In the genomic region with DNA sequence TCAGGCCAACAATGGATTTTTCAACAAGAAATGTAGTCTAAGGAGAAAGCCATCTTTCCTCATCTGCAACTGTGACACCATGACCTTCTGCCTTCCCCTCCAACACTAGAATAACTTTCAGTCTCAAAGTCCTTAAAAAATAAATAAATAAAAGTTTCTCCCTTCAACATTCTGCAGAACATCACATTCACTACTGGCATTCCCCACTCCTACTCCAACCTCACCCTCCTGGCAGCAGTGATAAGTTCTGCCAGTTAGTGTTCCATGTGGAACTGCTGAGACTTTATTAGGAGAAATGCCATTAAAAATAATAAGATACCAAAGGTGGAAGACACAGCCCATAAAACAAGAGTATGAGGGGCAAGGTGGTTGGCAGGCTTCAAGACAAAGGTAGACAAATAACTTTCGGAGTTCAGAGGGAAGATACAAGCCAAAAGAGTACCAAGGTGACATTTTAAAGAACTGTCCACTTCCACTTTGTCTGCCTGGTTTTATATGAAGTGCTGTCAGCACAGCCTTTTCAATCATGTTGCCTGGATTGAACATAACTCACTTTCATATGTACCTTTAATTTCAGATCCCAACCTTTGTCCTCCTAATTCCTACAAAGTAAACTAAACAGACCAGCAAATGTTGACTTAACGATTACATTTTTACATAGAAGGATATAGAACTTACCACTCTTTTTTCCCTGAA, we compare ENCODE assay signal across 17 cellular contexts. TPM values are rescaled to one million over a fixed set of nuclear protein-coding genes. Genes with fewer than 3 reads are reported as not detected.
DNase-seq lines count a peak whose midpoint lies in the region; ATAC-seq, FAIRE-seq and TF ChIP-seq lines count a peak whose summit lies in the region.
"Had no signal": no experiment of that assay in that cellular context is flagged by ENCODE, and none has a peak within 500 bp of the region (broad histone marks: within the 10 kb centered on the region; RNA-seq: fewer than 3 reads in every experiment).

No MANE protein-coding gene starts in this region.

- H3K9me3 Mint-ChIP-seq in activated CD8-positive, alpha-beta T cell treated with anti-CD3 and anti-CD28 coated beads for 36 hours, result no peaks in the 10 kb centered on the region
- no peaks in the 10 kb centered on the region for H3K9me3 Mint-ChIP-seq in activated CD8-positive, alpha-beta T cell treated with anti-CD3 and anti-CD28 coated beads, Interleukin-2, amount 10 ng/mL, durations not matched to agents 7 days and 5 days (ENCODE audit: insufficient read depth)
- no peaks in the 10 kb centered on the region for H3K9me3 Mint-ChIP-seq in CD14-positive monocyte
- H3K9me3 Mint-ChIP-seq: CD4-positive, alpha-beta memory T cell had no signal

- no peak for ATAC-seq in activated CD8-positive, alpha-beta T cell treated with anti-CD3 and anti-CD28 coated beads for 36 hours
- ATAC-seq in activated CD8-positive, alpha-beta T cell treated with anti-CD3 and anti-CD28 coated beads, Interleukin-2, amount 10 ng/mL, durations not matched to agents 7 days and 5 days, result no peak
- peak; percentile 85 for ATAC-seq in left colon
- ATAC-seq in pancreas, result peak; percentile 30 to 79 (median 48)
- no peak for ATAC-seq in HG03520 (IDR thresholded peaks at IDR 0.05; ENCODE audit: unreplicated experiment)
- ATAC-seq: PC-3 had no signal

- H3K4me3 ChIP-seq in pancreas, result no peak overlapping the region

- peaks cover 64% of the 10 kb centered on the region for H3K36me3 Mint-ChIP-seq in activated CD8-positive, alpha-beta T cell treated with anti-CD3 and anti-CD28 coated beads for 36 hours (ENCODE audit: low read depth)
- H3K36me3 Mint-ChIP-seq in activated CD8-positive, alpha-beta T cell treated with anti-CD3 and anti-CD28 coated beads, Interleukin-2, amount 10 ng/mL, durations not matched to agents 7 days and 5 days (ENCODE audit: low read depth), result peaks cover 75% of the 10 kb centered on the region
- peaks cover 53 to 63% of the 10 kb centered on the region in 2 donors for H3K36me3 Mint-ChIP-seq in CD14-positive monocyte

- FAIRE-seq in pancreas (lab: Jason Lieb, UNC), result no peak
- no peak for FAIRE-seq in D721Med (lab: Jason Lieb, UNC)
- FAIRE-seq: A204.1 had no signal

- H3K27ac Mint-ChIP-seq in activated CD8-positive, alpha-beta T cell treated with anti-CD3 and anti-CD28 coated beads for 36 hours, result no peak overlapping the region
- no peak overlapping the region for H3K27ac Mint-ChIP-seq in activated CD8-positive, alpha-beta T cell treated with anti-CD3 and anti-CD28 coated beads, Interleukin-2, amount 10 ng/mL, durations not matched to agents 7 days and 5 days
- H3K27ac Mint-ChIP-seq in CD14-positive monocyte, result peak overlapping the region in 6 of 7 donors; percentile 19 to 76 (median 50)

- peak overlapping the region; percentile 24 for H3K4me3 Mint-ChIP-seq in activated CD8-positive, alpha-beta T cell treated with anti-CD3 and anti-CD28 coated beads for 36 hours
- H3K4me3 Mint-ChIP-seq in activated CD8-positive, alpha-beta T cell treated with anti-CD3 and anti-CD28 coated beads, Interleukin-2, amount 10 ng/mL, durations not matched to agents 7 days and 5 days, result no peak overlapping the region
- H3K4me3 Mint-ChIP-seq in CD14-positive monocyte, result no peak overlapping the region
- H3K4me3 Mint-ChIP-seq: CD4-positive, alpha-beta memory T cell had no signal

- CTCF ChIA-PET in activated CD8-positive, alpha-beta T cell treated with anti-CD3 and anti-CD28 coated beads for 36 hours (lab: Charles Lee), result no interaction called here
- CTCF ChIA-PET in activated CD8-positive, alpha-beta T cell treated with anti-CD3 and anti-CD28 coated beads, Interleukin-2, amount 10 ng/mL, durations not matched to agents 7 days and 5 days (lab: Charles Lee), result no interaction called here

- H3K36me3 ChIP-seq in pancreas, result no peaks in the 10 kb centered on the region
- H3K36me3 ChIP-seq: BE2C had no signal

- H3K4me1 Mint-ChIP-seq in activated CD8-positive, alpha-beta T cell treated with anti-CD3 and anti-CD28 coated beads for 36 hours (ENCODE audit: low read depth), result peaks cover 58% of the 10 kb centered on the region
- H3K4me1 Mint-ChIP-seq in activated CD8-positive, alpha-beta T cell treated with anti-CD3 and anti-CD28 coated beads, Interleukin-2, amount 10 ng/mL, durations not matched to agents 7 days and 5 days (ENCODE audit: low read depth), result peaks cover 60% of the 10 kb centered on the region
- peaks cover 8% of the 10 kb centered on the region for H3K4me1 Mint-ChIP-seq in CD14-positive monocyte

- H3K4me1 ChIP-seq in pancreas, result peaks cover 0 to 9% (median 8%) of the 10 kb centered on the region in 3 donors
- H3K4me1 ChIP-seq: BE2C had no signal

- POLR2A ChIA-PET in activated CD8-positive, alpha-beta T cell treated with anti-CD3 and anti-CD28 coated beads for 36 hours (lab: Charles Lee), result no interaction called here
- POLR2A ChIA-PET in activated CD8-positive, alpha-beta T cell treated with anti-CD3 and anti-CD28 coated beads, Interleukin-2, amount 10 ng/mL, durations not matched to agents 7 days and 5 days (lab: Charles Lee), result no interaction called here

- no peaks in the 10 kb centered on the region for H3K27me3 ChIP-seq in pancreas
- H3K27me3 ChIP-seq: BE2C had no signal

- no peak for TF ChIP-seq CTCF in activated CD8-positive, alpha-beta T cell treated with anti-CD3 and anti-CD28 coated beads for 36 hours (IDR thresholded peaks at IDR 0.05)
- no peak for TF ChIP-seq CTCF in CD14-positive monocyte (IDR thresholded peaks at IDR 0.05)
- TF ChIP-seq CTCF in pancreas (IDR thresholded peaks at IDR 0.05), result no peak
- no peak for TF ChIP-seq CTCF in D721Med (IDR thresholded peaks at IDR 0.05; ENCODE audit: insufficient read depth, missing control alignments)

- intact Hi-C loops in activated CD8-positive, alpha-beta T cell treated with anti-CD3 and anti-CD28 coated beads for 36 hours (cut with micrococcal nuclease), result no loop called here
- intact Hi-C loops in CD14-positive monocyte (cut with micrococcal nuclease) (no loop called here), left colon (cut with DNase I, micrococcal nuclease) (no loop called here), pancreas (cut with DNase I) (no loop called here)

- H3K27ac ChIP-seq in pancreas, result peak overlapping the region in 1 of 4 donors; percentile 45

- 36 to 52% methylated on average over 2 of the region's 2 CpGs for WGBS in pancreas, 2 donors

- no peak for DNase-seq in activated CD8-positive, alpha-beta T cell treated with anti-CD3 and anti-CD28 coated beads for 36 hours
- DNase-seq in activated CD8-positive, alpha-beta T cell treated with anti-CD3 and anti-CD28 coated beads, Interleukin-2, amount 10 ng/mL, durations not matched to agents 7 days and 5 days, result no peak
- no peak for DNase-seq in CD14-positive monocyte (ENCODE audit: low spot score)
- DNase-seq in left colon, result no peak
- no peak for DNase-seq in pancreas
- no peak for DNase-seq in D721Med (ENCODE audit: insufficient read length, low spot score)
- DNase-seq: BE2C; CD4-positive, alpha-beta memory T cell; NCI-H1417; NCI-H187 treated with DMSO at 0.1 percent for 48 hours; NCI-H345; NCI-H524 treated with DMSO at 0.1 percent for 48 hours; PC-3; RPMI8226; SHP77 treated with DMSO at 0.1 percent for 48 hours had no signal

- H3K9me3 ChIP-seq in pancreas, result no peaks in the 10 kb centered on the region
- H3K9me3 ChIP-seq: BE2C had no signal

- no peaks in the 10 kb centered on the region for H3K27me3 Mint-ChIP-seq in activated CD8-positive, alpha-beta T cell treated with anti-CD3 and anti-CD28 coated beads for 36 hours
- H3K27me3 Mint-ChIP-seq in activated CD8-positive, alpha-beta T cell treated with anti-CD3 and anti-CD28 coated beads, Interleukin-2, amount 10 ng/mL, durations not matched to agents 7 days and 5 days (ENCODE audit: low read depth), result no peaks in the 10 kb centered on the region
- H3K27me3 Mint-ChIP-seq in CD14-positive monocyte (ENCODE audit: low read depth in 3 of 3), result no peaks in the 10 kb centered on the region
- H3K27me3 Mint-ChIP-seq: CD4-positive, alpha-beta memory T cell had no signal

RNA-seq across cellular contexts. Expression of gene RSL24D1, which starts 37.5 kb away (rescaled TPM):
- 100 to 1,000 TPM; 183 to 194 TPM for total RNA-seq in activated CD8-positive, alpha-beta T cell treated with anti-CD3 and anti-CD28 coated beads for 36 hours
- total RNA-seq in activated CD8-positive, alpha-beta T cell treated with anti-CD3 and anti-CD28 coated beads, Interleukin-2, amount 10 ng/mL, durations not matched to agents 7 days and 5 days, result 10 to 100 TPM; 79.6 to 85.2 TPM
- polyA plus RNA-seq in CD14-positive monocyte (10 to 100 TPM; 73.0 to 84.2 TPM), pancreas (10 to 100 TPM; 37.5 to 48.3 TPM)
- total RNA-seq in left colon (10 to 100 TPM; 36.0 to 46.0 TPM), pancreas (10 to 100 TPM; 30.7 to 67.0 (median 36.1) TPM)

RNA-seq across cellular contexts. Expression of gene RAB27A, which starts 55.4 kb away (rescaled TPM):
- total RNA-seq in activated CD8-positive, alpha-beta T cell treated with anti-CD3 and anti-CD28 coated beads for 36 hours, result 100 to 1,000 TPM; 122 to 125 TPM
- 100 to 1,000 TPM; 102 to 105 TPM for total RNA-seq in activated CD8-positive, alpha-beta T cell treated with anti-CD3 and anti-CD28 coated beads, Interleukin-2, amount 10 ng/mL, durations not matched to agents 7 days and 5 days
- polyA plus RNA-seq in CD14-positive monocyte, result 100 to 1,000 TPM; 135 to 159 TPM
- 10 to 100 TPM; 82.8 to 98.0 TPM for total RNA-seq in left colon
- total RNA-seq in pancreas, result 10 to 100 TPM; 12.6 to 26.5 (median 17.2) TPM
- polyA plus RNA-seq in pancreas, result 1 to 10 TPM; 6.4 to 8.2 TPM

Comparison
In these comparisons a context has a peak if more than half of its experiments do, and no peak if none do; other contexts are left out.
1. ATAC-seq: peak in left colon (single experiment) and pancreas (4 of 4); none in activated CD8-positive, alpha-beta T cell treated with anti-CD3 and anti-CD28 coated beads for 36 hours (single experiment), activated CD8-positive, alpha-beta T cell treated with anti-CD3 and anti-CD28 coated beads, Interleukin-2, amount 10 ng/mL, durations not matched to agents 7 days and 5 days (single experiment) and HG03520 (single experiment).
2. H3K27ac Mint-ChIP-seq: peak in CD14-positive monocyte (6 of 7); none in activated CD8-positive, alpha-beta T cell treated with anti-CD3 and anti-CD28 coated beads for 36 hours (single experiment) and activated CD8-positive, alpha-beta T cell treated with anti-CD3 and anti-CD28 coated beads, Interleukin-2, amount 10 ng/mL, durations not matched to agents 7 days and 5 days (single experiment).